Comparison of ENCODE assay signal across 15 cellular contexts in genomic region chr15:99430881-99431401, GRCh38.
DNase-seq lines count a peak whose midpoint lies in the region; ATAC-seq and TF ChIP-seq lines count a peak whose summit lies in the region.
"Had no signal": no experiment of that assay in that cellular context is flagged by ENCODE, and none has a peak within 500 bp of the region (broad histone marks: within the 10 kb centered on the region; RNA-seq: fewer than 3 reads in every experiment).

No MANE protein-coding gene starts in this region.

- H2AFZ ChIP-seq in GM23338, result no peak overlapping the region

- no peaks in the 10 kb centered on the region for H3K9me3 ChIP-seq in uterus
- H3K9me3 ChIP-seq: vagina had no signal

- POLR2A ChIA-PET in activated naive CD8-positive, alpha-beta T cell treated with anti-CD3 and anti-CD28 coated beads, Interleukin-2, amount 10 ng/mL, durations not matched to agents 7 days and 5 days (lab: Charles Lee), result no interaction called here
- POLR2A ChIA-PET in naive thymus-derived CD8-positive, alpha-beta T cell (lab: Charles Lee), result interaction anchor here (1.1 to 5.5 kb wide), 4 partner anchors 8 to 56 kb away, joined by 3 to 33 read pairs (median 11); no protein-coding TSS in a partner anchor

- no peaks in the 10 kb centered on the region for H4K20me1 ChIP-seq in GM23338 (replicated peaks; ENCODE audit: insufficient read depth)

- H3F3A ChIP-seq in GM23338 (replicated peaks; ENCODE audit: low read depth), result no peaks in the 10 kb centered on the region

- H3K79me2 ChIP-seq in GM23338 (replicated peaks; ENCODE audit: insufficient read depth), result no peaks in the 10 kb centered on the region

- H3K4me1 Mint-ChIP-seq in activated naive CD8-positive, alpha-beta T cell treated with anti-CD3 and anti-CD28 coated beads, Interleukin-2, amount 10 ng/mL, durations not matched to agents 7 days and 5 days, result peaks cover 20% of the 10 kb centered on the region
- H3K4me1 Mint-ChIP-seq in activated naive CD8-positive, alpha-beta T cell treated with anti-CD3 and anti-CD28 coated beads for 36 hours, result peaks cover 54% of the 10 kb centered on the region
- peaks cover 31 to 79% (median 76%) of the 10 kb centered on the region in 4 donors for H3K4me1 Mint-ChIP-seq in naive thymus-derived CD8-positive, alpha-beta T cell
- H3K4me1 Mint-ChIP-seq in GM23338, result peaks cover 8% of the 10 kb centered on the region
- H3K4me1 Mint-ChIP-seq: central memory CD8-positive, alpha-beta T cell had no signal

- H3K4me3 ChIP-seq in uterus (no peak overlapping the region), GM23338 (no peak overlapping the region)
- H3K4me3 ChIP-seq: vagina had no signal

- no peaks in the 10 kb centered on the region for H3K27me3 Mint-ChIP-seq in activated naive CD8-positive, alpha-beta T cell treated with anti-CD3 and anti-CD28 coated beads, Interleukin-2, amount 10 ng/mL, durations not matched to agents 7 days and 5 days
- no peaks in the 10 kb centered on the region for H3K27me3 Mint-ChIP-seq in activated naive CD8-positive, alpha-beta T cell treated with anti-CD3 and anti-CD28 coated beads for 36 hours
- H3K27me3 Mint-ChIP-seq in naive thymus-derived CD8-positive, alpha-beta T cell, result no peaks in the 10 kb centered on the region
- H3K27me3 Mint-ChIP-seq in GM23338 (ENCODE audit: insufficient read depth, low read depth, poor library complexity), result peaks cover 11% of the 10 kb centered on the region
- H3K27me3 Mint-ChIP-seq: central memory CD8-positive, alpha-beta T cell had no signal

- H3K9me2 ChIP-seq in GM23338 (ENCODE audit: insufficient read depth), result no peaks in the 10 kb centered on the region

- no peaks in the 10 kb centered on the region for H3K36me3 Mint-ChIP-seq in activated naive CD8-positive, alpha-beta T cell treated with anti-CD3 and anti-CD28 coated beads, Interleukin-2, amount 10 ng/mL, durations not matched to agents 7 days and 5 days
- H3K36me3 Mint-ChIP-seq in activated naive CD8-positive, alpha-beta T cell treated with anti-CD3 and anti-CD28 coated beads for 36 hours, result no peaks in the 10 kb centered on the region
- no peaks in the 10 kb centered on the region for H3K36me3 Mint-ChIP-seq in naive thymus-derived CD8-positive, alpha-beta T cell
- no peaks in the 10 kb centered on the region for H3K36me3 Mint-ChIP-seq in GM23338 (ENCODE audit: low read depth)

- no peak overlapping the region for H3K27ac Mint-ChIP-seq in activated naive CD8-positive, alpha-beta T cell treated with anti-CD3 and anti-CD28 coated beads, Interleukin-2, amount 10 ng/mL, durations not matched to agents 7 days and 5 days
- H3K27ac Mint-ChIP-seq in activated naive CD8-positive, alpha-beta T cell treated with anti-CD3 and anti-CD28 coated beads for 36 hours, result no peak overlapping the region
- peak overlapping the region in 6 of 10 donors; percentile 18 to 82 (median 74) for H3K27ac Mint-ChIP-seq in naive thymus-derived CD8-positive, alpha-beta T cell
- H3K27ac Mint-ChIP-seq in GM23338, result no peak overlapping the region
- H3K27ac Mint-ChIP-seq: activated CD4-positive, alpha-beta memory T cell treated with anti-CD3 and anti-CD28 coated beads, Interleukin-2, amount 10 ng/mL, durations not matched to agents 7 days and 5 days had no signal

- ATAC-seq in activated naive CD8-positive, alpha-beta T cell treated with anti-CD3 and anti-CD28 coated beads, Interleukin-2, amount 10 ng/mL, durations not matched to agents 7 days and 5 days (ENCODE audit: low read depth), result no peak
- ATAC-seq in left cardiac atrium (peak; percentile 41 to 46), HG02642 (IDR thresholded peaks at IDR 0.05; ENCODE audit: poor library complexity, unreplicated experiment) (no peak), GM23338 (no peak)
- ATAC-seq in naive thymus-derived CD8-positive, alpha-beta T cell, result no peak

- H3K4me2 ChIP-seq in GM23338, result no peak overlapping the region

- no peak for TF ChIP-seq CTCF in uterus (IDR thresholded peaks at IDR 0.05)
- no peak for TF ChIP-seq CTCF in GM23338 (conservative IDR thresholded peaks at IDR 0.05; ENCODE audit: low read depth in 2 of 2)

- no peak overlapping the region for H3K27ac ChIP-seq in uterus
- H3K27ac ChIP-seq in GM23338 (ENCODE audit: low read depth), result no peak overlapping the region
- H3K27ac ChIP-seq: vagina had no signal

- no peak overlapping the region for H3K4me3 Mint-ChIP-seq in activated naive CD8-positive, alpha-beta T cell treated with anti-CD3 and anti-CD28 coated beads, Interleukin-2, amount 10 ng/mL, durations not matched to agents 7 days and 5 days
- H3K4me3 Mint-ChIP-seq in activated naive CD8-positive, alpha-beta T cell treated with anti-CD3 and anti-CD28 coated beads for 36 hours, result no peak overlapping the region
- H3K4me3 Mint-ChIP-seq in naive thymus-derived CD8-positive, alpha-beta T cell, result peak overlapping the region in 4 of 10 donors; percentile 19 to 70 (median 37)
- no peak overlapping the region for H3K4me3 Mint-ChIP-seq in GM23338
- H3K4me3 Mint-ChIP-seq: activated CD4-positive, alpha-beta memory T cell treated with anti-CD3 and anti-CD28 coated beads, Interleukin-2, amount 10 ng/mL, durations not matched to agents 7 days and 5 days; central memory CD8-positive, alpha-beta T cell had no signal

- no peak for TF ChIP-seq POLR2A in uterus (IDR thresholded peaks at IDR 0.05)

- H3K27me3 ChIP-seq in uterus, result no peaks in the 10 kb centered on the region
- H3K27me3 ChIP-seq in GM23338 (ENCODE audit: insufficient read depth), result no peaks in the 10 kb centered on the region
- H3K27me3 ChIP-seq: vagina had no signal

- DNase-seq in activated naive CD8-positive, alpha-beta T cell treated with anti-CD3 and anti-CD28 coated beads, Interleukin-2, amount 10 ng/mL, durations not matched to agents 7 days and 5 days, result peak; percentile 11
- no peak for DNase-seq in activated naive CD8-positive, alpha-beta T cell treated with anti-CD3 and anti-CD28 coated beads for 36 hours
- peak; percentile 43 for DNase-seq in left cardiac atrium
- peak in 1 of 10 donors; percentile 43 for DNase-seq in naive thymus-derived CD8-positive, alpha-beta T cell
- DNase-seq in uterus, result peak; percentile 5 to 7
- no peak for DNase-seq in NCI-H2227 treated with DMSO at 0.1 percent for 48 hours (lab: John Stamatoyannopoulos, UW)
- DNase-seq in GM23338 (ENCODE audit: low spot score), result no peak
- DNase-seq: activated CD4-positive, alpha-beta memory T cell treated with anti-CD3 and anti-CD28 coated beads, Interleukin-2, amount 10 ng/mL, durations not matched to agents 7 days and 5 days; amygdala; hypothalamus; NCI-H1417 treated with DMSO at 0.1 percent for 48 hours; stimulated activated naive CD4-positive, alpha-beta T cell had no signal

- H3K36me3 ChIP-seq in uterus, result no peaks in the 10 kb centered on the region
- no peaks in the 10 kb centered on the region for H3K36me3 ChIP-seq in GM23338 (ENCODE audit: insufficient read depth)
- H3K36me3 ChIP-seq: vagina had no signal

- H3K9me3 Mint-ChIP-seq in activated naive CD8-positive, alpha-beta T cell treated with anti-CD3 and anti-CD28 coated beads, Interleukin-2, amount 10 ng/mL, durations not matched to agents 7 days and 5 days, result no peaks in the 10 kb centered on the region
- H3K9me3 Mint-ChIP-seq in activated naive CD8-positive, alpha-beta T cell treated with anti-CD3 and anti-CD28 coated beads for 36 hours, result no peaks in the 10 kb centered on the region
- no peaks in the 10 kb centered on the region for H3K9me3 Mint-ChIP-seq in naive thymus-derived CD8-positive, alpha-beta T cell
- no peaks in the 10 kb centered on the region for H3K9me3 Mint-ChIP-seq in GM23338
- H3K9me3 Mint-ChIP-seq: activated CD4-positive, alpha-beta memory T cell treated with anti-CD3 and anti-CD28 coated beads, Interleukin-2, amount 10 ng/mL, durations not matched to agents 7 days and 5 days; central memory CD8-positive, alpha-beta T cell had no signal

- intact Hi-C loops in left cardiac atrium (cut with DNase I), result no loop called here
- intact Hi-C loops in uterus (cut with DNase I; ENCODE audit: low total_unique reads), result no loop called here

- H3K4me1 ChIP-seq in uterus (peaks cover 0 to 18% of the 10 kb centered on the region in 2 donors), GM23338 (ENCODE audit: insufficient read depth) (no peaks in the 10 kb centered on the region)

TF ChIP-seq in GM23338, 12 proteins besides CTCF, POLR2A, EP300 and RAD21:
- TF ChIP-seq ZNF331 (CRISPR knock-in tag; IDR thresholded peaks at IDR 0.05; ENCODE audit: low read depth), result no peak

Comparison
In these comparisons a context has a peak if more than half of its experiments do, and no peak if none do; other contexts are left out.
1. DNase-seq: peak in activated naive CD8-positive, alpha-beta T cell treated with anti-CD3 and anti-CD28 coated beads, Interleukin-2, amount 10 ng/mL, durations not matched to agents 7 days and 5 days (single experiment), left cardiac atrium (single experiment) and uterus (2 of 2); none in activated naive CD8-positive, alpha-beta T cell treated with anti-CD3 and anti-CD28 coated beads for 36 hours (single experiment), NCI-H2227 treated with DMSO at 0.1 percent for 48 hours (single experiment) and GM23338 (single experiment).
2. ATAC-seq: peak in left cardiac atrium (2 of 2); none in activated naive CD8-positive, alpha-beta T cell treated with anti-CD3 and anti-CD28 coated beads, Interleukin-2, amount 10 ng/mL, durations not matched to agents 7 days and 5 days (single experiment), naive thymus-derived CD8-positive, alpha-beta T cell (0 of 2), HG02642 (single experiment) and GM23338 (single experiment).
3. H3K27ac Mint-ChIP-seq: peak in naive thymus-derived CD8-positive, alpha-beta T cell (6 of 10); none in activated naive CD8-positive, alpha-beta T cell treated with anti-CD3 and anti-CD28 coated beads, Interleukin-2, amount 10 ng/mL, durations not matched to agents 7 days and 5 days (single experiment), activated naive CD8-positive, alpha-beta T cell treated with anti-CD3 and anti-CD28 coated beads for 36 hours (single experiment) and GM23338 (single experiment).